In the genomic region with DNA sequence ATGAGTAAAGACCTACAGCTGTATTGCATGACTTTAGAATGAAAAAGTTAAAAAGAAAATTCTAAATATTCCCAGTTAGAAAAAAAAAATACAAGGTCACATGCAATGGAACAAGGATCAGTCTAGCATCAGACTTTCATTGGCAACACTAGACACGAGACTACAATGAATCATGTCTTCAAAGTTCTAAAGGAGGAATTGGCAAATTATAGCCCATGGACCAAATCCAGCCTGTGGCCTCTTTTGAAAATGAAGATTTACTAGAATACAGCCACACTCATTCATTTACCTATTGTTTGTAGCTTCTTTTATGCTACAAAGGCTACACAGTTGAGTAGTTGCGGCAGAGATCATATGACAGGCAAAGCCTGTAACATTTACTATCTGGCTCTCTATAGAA, we compare ENCODE assay signal across 20 cellular contexts.
DNase-seq lines count a peak whose midpoint lies in the region; ATAC-seq and TF ChIP-seq lines count a peak whose summit lies in the region.
"Had no signal": no experiment of that assay in that cellular context is flagged by ENCODE, and none has a peak within 500 bp of the region (broad histone marks: within the 10 kb centered on the region; RNA-seq: fewer than 3 reads in every experiment).

No MANE protein-coding gene starts in this region.

- H3K4me3 Mint-ChIP-seq in neural progenitor cell (no peak overlapping the region), T-cell (no peak overlapping the region)
- H3K4me3 Mint-ChIP-seq: B cell; CD4-positive, CD25-positive, alpha-beta regulatory T cell; CD8-positive, alpha-beta T cell had no signal

- TF ChIP-seq CTCF in neural progenitor cell (IDR thresholded peaks at IDR 0.05), result no peak

- H3K9me3 ChIP-seq in neural progenitor cell (ENCODE audit: low read depth), result no peaks in the 10 kb centered on the region

- H3K27me3 Mint-ChIP-seq in neural progenitor cell (ENCODE audit: insufficient read depth, low read depth) (no peaks in the 10 kb centered on the region), T-cell (no peaks in the 10 kb centered on the region)
- H3K27me3 Mint-ChIP-seq: B cell; CD4-positive, CD25-positive, alpha-beta regulatory T cell had no signal

- no peak overlapping the region for H2AFZ ChIP-seq in neural progenitor cell (replicated peaks)
- H2AFZ ChIP-seq: GM23248 had no signal

- no peak overlapping the region for H3K27ac ChIP-seq in neural progenitor cell
- H3K27ac ChIP-seq: 22Rv1, BLaER1, C4-2B, GM23248 had no signal

- peaks cover 2% of the 10 kb centered on the region for H3K36me3 Mint-ChIP-seq in neural progenitor cell
- peaks cover 4% of the 10 kb centered on the region for H3K36me3 Mint-ChIP-seq in T-cell
- H3K36me3 Mint-ChIP-seq: CD4-positive, CD25-positive, alpha-beta regulatory T cell had no signal

- no peak overlapping the region for H3K9ac ChIP-seq in neural progenitor cell
- H3K9ac ChIP-seq: BLaER1, GM23248 had no signal

- H4K20me1 ChIP-seq in neural progenitor cell (ENCODE audit: low read depth), result no peaks in the 10 kb centered on the region
- H4K20me1 ChIP-seq: BLaER1 had no signal

- H3K36me3 ChIP-seq in neural progenitor cell, result no peaks in the 10 kb centered on the region

- H3K4me1 Mint-ChIP-seq in neural progenitor cell (no peaks in the 10 kb centered on the region), T-cell (no peaks in the 10 kb centered on the region)

- CTCF ChIA-PET in T-cell (lab: Charles Lee), result no interaction called here

- POLR2A ChIA-PET in T-cell (lab: Charles Lee), result no interaction called here

- H3K27ac Mint-ChIP-seq in neural progenitor cell, result no peak overlapping the region
- no peak overlapping the region for H3K27ac Mint-ChIP-seq in T-cell
- H3K27ac Mint-ChIP-seq: B cell; CD4-positive, CD25-positive, alpha-beta regulatory T cell; CD8-positive, alpha-beta T cell had no signal

- peak overlapping the region; percentile 13 for H3K4me2 ChIP-seq in neural progenitor cell
- H3K4me2 ChIP-seq: BLaER1 had no signal

- peaks cover 13% of the 10 kb centered on the region for H3K9me3 Mint-ChIP-seq in neural progenitor cell
- H3K9me3 Mint-ChIP-seq in T-cell, result peaks cover 0 to 15% (median 11%) of the 10 kb centered on the region in 3 donors

- no peak for ATAC-seq in T-cell (replicated peaks in 1 of 4)
- ATAC-seq: CD8-positive, alpha-beta T cell had no signal

- no peaks in the 10 kb centered on the region for H3K79me2 ChIP-seq in neural progenitor cell (ENCODE audit: low read depth)

- no peaks in the 10 kb centered on the region for H3K27me3 ChIP-seq in neural progenitor cell
- H3K27me3 ChIP-seq: BLaER1 had no signal

- in situ Hi-C loops in SK-MEL-5 (cut with HindIII; ENCODE audit: low pct_unique_long_range_greater_than_20kb, low sequenced_read_pairs), result no loop called here

- H3K4me3 ChIP-seq in neural progenitor cell, result no peak overlapping the region
- H3K4me3 ChIP-seq: BLaER1, GM23248 had no signal

- H3K4me1 ChIP-seq in neural progenitor cell, result peaks cover 14% of the 10 kb centered on the region
- H3K4me1 ChIP-seq: BLaER1, Caco-2 had no signal

- no peaks in the 10 kb centered on the region for H3F3A ChIP-seq in neural progenitor cell (ENCODE audit: low read depth)

- DNase-seq in NCI-H2107 treated with DMSO at 0.1 percent for 48 hours (lab: John Stamatoyannopoulos, UW; ENCODE audit: unreplicated experiment) (peak; percentile 11), NCI-H2107 (lab: John Stamatoyannopoulos, UW) (no peak), SK-MEL-5 (ENCODE audit: low read depth, low spot score) (peak; percentile 56), fibroblast of peridontal ligament (ENCODE audit: extremely low read depth) (peak; percentile 18), neural progenitor cell (ENCODE audit: low spot score) (no peak), germinal center (ENCODE audit: low spot score) (no peak), HuH-7 (ENCODE audit: low spot score) (no peak), T-cell (no peak)
- DNase-seq: Caco-2; CD4-positive, CD25-positive, alpha-beta regulatory T cell; CD8-positive, alpha-beta T cell; DMS153; DND-41; GM23248; H7; HCEC 1CT had no signal

Comparison
In these comparisons a context has a peak if more than half of its experiments do, and no peak if none do; other contexts are left out.
1. DNase-seq: peak in NCI-H2107 treated with DMSO at 0.1 percent for 48 hours (single experiment), SK-MEL-5 (single experiment) and fibroblast of peridontal ligament (single experiment); none in NCI-H2107 (single experiment), neural progenitor cell (single experiment), germinal center (single experiment), HuH-7 (single experiment) and T-cell (0 of 34).